8 cellular contexts compared by ENCODE assay signal in the genomic region with DNA sequence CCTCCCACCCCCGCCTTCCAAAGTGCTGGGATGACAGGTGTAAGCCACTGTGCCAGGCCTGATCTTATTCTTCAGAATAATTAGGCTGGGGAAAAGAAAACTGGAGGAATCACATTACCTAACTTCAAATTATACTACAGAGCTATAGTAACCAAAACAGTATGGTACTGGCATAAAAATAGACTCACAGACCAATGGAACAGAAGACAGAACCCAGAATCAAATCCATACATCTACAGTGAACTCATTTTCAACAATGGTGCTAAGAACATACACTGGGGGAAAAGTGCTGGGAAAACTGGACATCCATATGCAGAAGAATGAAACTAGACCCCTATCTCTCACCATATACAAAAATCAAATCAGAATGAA.
DNase-seq lines count a peak whose midpoint lies in the region; ATAC-seq, FAIRE-seq and TF ChIP-seq lines count a peak whose summit lies in the region.
"Not testable (repeated sequence)": the region's sequence is repeated elsewhere in the genome, so short reads cannot be mapped to it uniquely, and the experiment has no call there.

No MANE protein-coding gene starts in this region.

- H3K27me3 ChIP-seq in IMR-90 (ENCODE audit: control insufficient read depth, insufficient read depth, low read length); GM12878 (replicated peaks in 1 of 2; ENCODE audit: control insufficient read depth in 2 of 2, insufficient read depth in 2 of 2, low read length in 1 of 2); left lung; transverse colon: not testable (repeated sequence)

- not testable (repeated sequence) for H3K79me2 ChIP-seq in GM12878 (ENCODE audit: control insufficient read depth, insufficient read depth, low read length)

- dilution Hi-C loops in IMR-90 (cut with HindIII; ENCODE audit: low sequenced_read_pairs, unreplicated experiment) = not testable (repeated sequence)

- RAD21 ChIA-PET in GM12878 (lab: Charles Lee; ENCODE audit: unreplicated experiment) = not testable (repeated sequence)

- H3K36me3 Mint-ChIP-seq in osteocyte (ENCODE audit: unreplicated experiment) = peaks cover 16% of the 10 kb centered on the region
- peaks cover 81% of the 10 kb centered on the region for H3K36me3 Mint-ChIP-seq in stimulated activated memory B cell treated with anti-CD40 and anti-IgM and Interleukin-4, amounts not matched to agents 10 μg/mL and 1 μg/mL and 100 μg/mL, for 72 hours

- not testable (repeated sequence) for TF ChIP-seq CTCF in A549 (IDR thresholded peaks at IDR 0.05); IMR-90 (conservative IDR thresholded peaks at IDR 0.05; ENCODE audit: low read depth, low read length); GM12878 (IDR thresholded peaks at IDR 0.05 in 2 of 3, conservative IDR thresholded peaks at IDR 0.05 in 1 of 3; ENCODE audit: control insufficient read depth in 2 of 3, extremely low read depth in 1 of 3, insufficient read depth in 1 of 3, low read depth in 3 of 3, low read length in 3 of 3); left lung (IDR thresholded peaks at IDR 0.05); osteocyte (IDR thresholded peaks at IDR 0.05); transverse colon (IDR thresholded peaks at IDR 0.05)

- not testable (repeated sequence) for ATAC-seq in A549; IMR-90 (ENCODE audit: low read depth); GM12878; left lung; stimulated activated memory B cell treated with anti-CD40 and anti-IgM and Interleukin-4, amounts not matched to agents 10 μg/mL and 1 μg/mL and 100 μg/mL, for 72 hours

- H3K27me3 Mint-ChIP-seq in osteocyte (ENCODE audit: unreplicated experiment); stimulated activated memory B cell treated with anti-CD40 and anti-IgM and Interleukin-4, amounts not matched to agents 10 μg/mL and 1 μg/mL and 100 μg/mL, for 72 hours: not testable (repeated sequence)

- not testable (repeated sequence) for H2BK15ac ChIP-seq in IMR-90 (ENCODE audit: low read depth, low read length)

- in situ Hi-C loops in IMR-90 (cut with MboI; ENCODE audit: low sequenced_read_pairs); GM12878 (cut with MboI); transverse colon (cut with MboI; ENCODE audit: low pct_ligation_motif_present in 1 of 4, low pct_unique_long_range_greater_than_20kb in 1 of 4, low sequenced_read_pairs in 3 of 4): not testable (repeated sequence)

- intact Hi-C loops in IMR-90 (cut with micrococcal nuclease); GM12878 (cut with micrococcal nuclease; ENCODE audit: unreplicated experiment); left lung (cut with DNase I): not testable (repeated sequence)
- intact Hi-C loops in transverse colon (cut with DNase I; ENCODE audit: low total_unique reads) = loop anchor here (5.0 kb wide), 1 partner anchor 251 kb away; no protein-coding TSS in a partner anchor

- not testable (repeated sequence) for H2BK20ac ChIP-seq in IMR-90 (ENCODE audit: low read depth, low read length)

- not testable (repeated sequence) for TF ChIP-seq POLR2A in A549 (IDR thresholded peaks at IDR 0.05; ENCODE audit: low read length); IMR-90 (IDR thresholded peaks at IDR 0.05; ENCODE audit: low read depth, low read length); GM12878 (IDR thresholded peaks at IDR 0.05; ENCODE audit: low read depth, low read length); transverse colon (IDR thresholded peaks at IDR 0.05)

- WGBS in A549 (ENCODE audit: missing lambda C conversion rate) = 100% methylated on average over 1 of the region's 1 CpG
- no CpG with 5 or more reads among the region's 1 CpG for WGBS in IMR-90 (ENCODE audit: extremely low coverage in 2 of 2, insufficient read length in 1 of 2), 2 experiments
- 100% methylated on average over 1 of the region's 1 CpG for WGBS in GM12878 (ENCODE audit: insufficient coverage, insufficient replicate concordance, low lambda C conversion rate, missing lambda C conversion rate)
- 88 to 100% methylated on average over 1 of the region's 1 CpG for WGBS in transverse colon (ENCODE audit: low coverage in 1 of 2), 2 donors

- POLR2A ChIA-PET in A549 (lab: Yijun Ruan, JAX) (interaction anchor here (0.7 kb wide), 1 partner anchor 15 kb away, joined by 3 read pairs; no protein-coding TSS in a partner anchor), GM12878 (lab: Charles Lee) (interaction anchor here (0.6 kb wide), 2 partner anchors 37 to 246 kb away, joined by 3 read pairs; no protein-coding TSS in a partner anchor)
- POLR2A ChIA-PET in IMR-90 (lab: Charles Lee; ENCODE audit: unreplicated experiment) = not testable (repeated sequence)

- not testable (repeated sequence) for H2AFZ ChIP-seq in IMR-90 (replicated peaks; ENCODE audit: low read length, poor library complexity); GM12878 (ENCODE audit: control insufficient read depth, low read depth, low read length)

- CTCF ChIA-PET in A549 (lab: Yijun Ruan, JAX); IMR-90 (lab: Yijun Ruan, JAX): not testable (repeated sequence)
- CTCF ChIA-PET in GM12878 (lab: Yijun Ruan, JAX) = interaction anchor here (0.6 to 1.8 kb wide), 2 partner anchors 51 to 161 kb away, joined by 3 to 4 read pairs; no protein-coding TSS in a partner anchor

- H3K56ac ChIP-seq in IMR-90 (ENCODE audit: extremely low read depth, insufficient read depth, low read length) = not testable (repeated sequence)

- 0 out of 2 replicates have a peak overlapping the region, but pooled peaks have one; percentile 8 for H3K23ac ChIP-seq in IMR-90 (ENCODE audit: low read depth, low read length)

- not testable (repeated sequence) for H3K14ac ChIP-seq in IMR-90 (replicated peaks; ENCODE audit: low read depth, low read length)

- H3K9me1 ChIP-seq in IMR-90 (ENCODE audit: insufficient read depth, low read length) = not testable (repeated sequence)

- H3K27ac ChIP-seq in A549; GM12878 (ENCODE audit: control insufficient read depth, insufficient read depth): not testable (repeated sequence)
- H3K27ac ChIP-seq in IMR-90 (ENCODE audit: insufficient read depth, low read length) (peak overlapping the region; percentile 97; the same call in 1 of the 2 replicates), epithelial cell of prostate (peak overlapping the region; percentile 37), left lung (peak overlapping the region; percentile 82 to 85), transverse colon (peak overlapping the region; percentile 3 to 60 (median 36))

- not testable (repeated sequence) for BruUV-seq in IMR-90 (replicated peaks; lab: Mats Ljungman, UMichigan); GM12878 (replicated peaks; lab: Mats Ljungman, UMichigan)

- peak overlapping the region; percentile 96 for H2BK5ac ChIP-seq in IMR-90 (ENCODE audit: low read depth, low read length, poor library complexity, severe bottlenecking)

- H3K4me2 ChIP-seq in A549; IMR-90 (ENCODE audit: low read depth, low read length); GM12878 (ENCODE audit: control insufficient read depth, insufficient read depth): not testable (repeated sequence)

- H3K9me3 ChIP-seq in A549 (peaks cover 12% of the 10 kb centered on the region; the same call in 1 of the 3 replicates), GM12878 (replicated peaks; ENCODE audit: control insufficient read depth, insufficient read depth, low read length) (peaks cover 23% of the 10 kb centered on the region)
- not testable (repeated sequence) for H3K9me3 ChIP-seq in IMR-90 (ENCODE audit: control insufficient read depth, insufficient read depth, low read length); left lung; transverse colon

- not testable (repeated sequence) for TF ChIP-seq RAD21 in A549 (conservative IDR thresholded peaks at IDR 0.05 in 1 of 2, IDR thresholded peaks at IDR 0.05 in 1 of 2); IMR-90 (IDR thresholded peaks at IDR 0.05; ENCODE audit: low read length); GM12878 (IDR thresholded peaks at IDR 0.05; ENCODE audit: insufficient read depth, low read depth, low read length)

- peak overlapping the region; percentile 66 for H3K27ac Mint-ChIP-seq in osteocyte (ENCODE audit: unreplicated experiment)
- peak overlapping the region; percentile 49 for H3K27ac Mint-ChIP-seq in stimulated activated memory B cell treated with anti-CD40 and anti-IgM and Interleukin-4, amounts not matched to agents 10 μg/mL and 1 μg/mL and 100 μg/mL, for 72 hours

- H4K8ac ChIP-seq in IMR-90 (ENCODE audit: low read depth in 2 of 2, low read length in 2 of 2) = not testable (repeated sequence)

- peak overlapping the region; percentile 45; the same call in 1 of the 2 replicates for H3K4ac ChIP-seq in IMR-90 (ENCODE audit: low read depth, low read length)

- H4K5ac ChIP-seq in IMR-90 (ENCODE audit: low read depth, low read length) = peak overlapping the region; percentile 83; the same call in 1 of the 2 replicates

- H4K20me1 ChIP-seq in IMR-90 (ENCODE audit: insufficient read depth, low read length); GM12878 (ENCODE audit: control insufficient read depth, insufficient read depth): not testable (repeated sequence)

- peak overlapping the region; percentile 90; the same call in 1 of the 2 replicates for H3K18ac ChIP-seq in IMR-90 (ENCODE audit: low read depth, low read length)

- not testable (repeated sequence) for H3K4me3 ChIP-seq in A549; IMR-90 (ENCODE audit: insufficient read depth, low read depth, low read length); GM12878; left lung; transverse colon

- H2AK9ac ChIP-seq in IMR-90 (replicated peaks; ENCODE audit: low read depth, low read length, poor library complexity) = not testable (repeated sequence)

- SMC1A ChIA-PET in GM12878 (lab: Charles Lee; ENCODE audit: uncharacterized antibody, unreplicated experiment) = interaction anchor here (1.0 kb wide), 2 partner anchors 24 to 205 kb away, joined by 3 read pairs; no protein-coding TSS in a partner anchor

- not testable (repeated sequence) for H3K36me3 ChIP-seq in IMR-90 (ENCODE audit: control insufficient read depth, insufficient read depth, low read length); left lung; transverse colon
- H3K36me3 ChIP-seq in GM12878 (ENCODE audit: control insufficient read depth in 2 of 2, insufficient read depth in 2 of 2, low read length in 1 of 2) = peaks cover 2 to 21% of the 10 kb centered on the region in 2 experiments

- H2BK120ac ChIP-seq in IMR-90 (ENCODE audit: low read depth, low read length) = not testable (repeated sequence)

- H3K9me3 Mint-ChIP-seq in osteocyte (ENCODE audit: unreplicated experiment); stimulated activated memory B cell treated with anti-CD40 and anti-IgM and Interleukin-4, amounts not matched to agents 10 μg/mL and 1 μg/mL and 100 μg/mL, for 72 hours: not testable (repeated sequence)

- H3K4me1 Mint-ChIP-seq in osteocyte (ENCODE audit: unreplicated experiment) = peaks cover 11% of the 10 kb centered on the region
- H3K4me1 Mint-ChIP-seq in stimulated activated memory B cell treated with anti-CD40 and anti-IgM and Interleukin-4, amounts not matched to agents 10 μg/mL and 1 μg/mL and 100 μg/mL, for 72 hours = peaks cover 74% of the 10 kb centered on the region

- not testable (repeated sequence) for H3K4me3 Mint-ChIP-seq in osteocyte (ENCODE audit: unreplicated experiment); stimulated activated memory B cell treated with anti-CD40 and anti-IgM and Interleukin-4, amounts not matched to agents 10 μg/mL and 1 μg/mL and 100 μg/mL, for 72 hours

- TF ChIP-seq EP300 in A549 (IDR thresholded peaks at IDR 0.05); GM12878 (IDR thresholded peaks at IDR 0.05; ENCODE audit: borderline replicate concordance in 1 of 2, control insufficient read depth in 1 of 2, low read depth in 2 of 2, low read length in 2 of 2); transverse colon (IDR thresholded peaks at IDR 0.05; ENCODE audit: low read depth): not testable (repeated sequence)

- H4K91ac ChIP-seq in IMR-90 (ENCODE audit: insufficient read depth, low read depth, low read length) = not testable (repeated sequence)

- not testable (repeated sequence) for FAIRE-seq in A549 (lab: Jason Lieb, UNC); GM12878 (lab: Jason Lieb, UNC)

- not testable (repeated sequence) for DNase-seq in A549 (ENCODE audit: low read depth in 1 of 2, low spot score in 1 of 2); IMR-90; GM12878 (ENCODE audit: low read depth, low spot score); epithelial cell of prostate (ENCODE audit: low read depth, low spot score); left lung; osteocyte (ENCODE audit: extremely low spot score, unreplicated experiment); transverse colon

- not testable (repeated sequence) for H3K4me1 ChIP-seq in A549; IMR-90 (ENCODE audit: control insufficient read depth, insufficient read depth, low read length)
- H3K4me1 ChIP-seq in GM12878 (ENCODE audit: control insufficient read depth, insufficient read depth, low read length) (peaks cover 19% of the 10 kb centered on the region; the same call in 1 of the 2 replicates), left lung (peaks cover 3 to 89% of the 10 kb centered on the region in 2 donors), transverse colon (peaks cover 0 to 19% (median 6%) of the 10 kb centered on the region in 4 donors)

- H3K9ac ChIP-seq in IMR-90 (ENCODE audit: low read depth, low read length); GM12878 (ENCODE audit: control insufficient read depth, insufficient read depth, low read length): not testable (repeated sequence)

- H3K79me1 ChIP-seq in IMR-90 (ENCODE audit: low read depth in 1 of 2, low read length in 2 of 2) = peaks cover 22 to 30% of the 10 kb centered on the region in 2 experiments; a peak in 3 of 4 replicates

- H2AK5ac ChIP-seq in IMR-90 (ENCODE audit: low read depth, low read length) = peak overlapping the region; percentile 86
